In the genomic region with DNA sequence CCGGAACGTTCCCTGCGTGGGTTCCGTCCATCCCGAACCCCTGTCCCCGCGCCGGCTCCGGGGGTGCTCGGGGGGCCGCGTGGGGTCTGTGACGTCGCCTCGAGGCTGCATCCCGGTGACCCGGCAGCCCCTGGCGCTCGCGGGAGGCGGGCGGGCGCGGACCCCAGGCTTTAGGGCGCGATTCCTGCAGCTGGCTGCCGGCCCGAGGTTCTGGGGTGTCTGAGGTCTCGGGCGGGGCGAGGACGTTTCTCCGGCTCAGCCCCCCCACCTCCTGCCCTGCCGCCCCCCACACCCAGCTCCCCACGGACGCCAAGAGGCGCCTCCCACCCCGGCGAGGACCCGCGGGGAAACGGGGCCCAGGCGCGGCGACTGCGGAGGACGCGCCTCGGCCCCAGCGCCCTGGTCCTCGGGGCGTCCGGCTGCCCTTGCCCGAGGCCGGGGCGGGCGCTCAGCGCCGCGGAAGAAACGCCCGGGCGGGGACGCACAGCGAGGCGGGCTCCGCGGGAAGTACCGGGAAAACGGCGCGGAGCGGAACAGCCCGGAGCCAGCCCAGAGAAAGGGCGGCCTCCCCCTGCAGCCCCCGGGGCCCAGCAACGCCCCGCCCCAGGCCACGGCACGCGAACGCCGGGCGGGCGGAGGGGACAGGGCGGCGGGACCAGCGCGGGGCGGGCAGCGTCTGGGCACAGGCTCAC, we compare ENCODE assay signal across 9 cellular contexts. TPM values are rescaled to one million over a fixed set of nuclear protein-coding genes. Genes with fewer than 3 reads are reported as not detected.
DNase-seq lines count a peak whose midpoint lies in the region; ATAC-seq, FAIRE-seq and TF ChIP-seq lines count a peak whose summit lies in the region.
"Had no signal": no experiment of that assay in that cellular context is flagged by ENCODE, and none has a peak within 500 bp of the region (broad histone marks: within the 10 kb centered on the region; RNA-seq: fewer than 3 reads in every experiment).

No MANE protein-coding gene starts in this region.

- H3K27ac ChIP-seq in liver (ENCODE audit: low read depth in 1 of 2, low read length in 2 of 2) (peak overlapping the region; percentile 46 to 77), HepG2 (ENCODE audit: extremely low read length, insufficient read depth, low read length) (no peak overlapping the region), mesodermal cell (ENCODE audit: low read depth, low read length, severe bottlenecking) (no peak overlapping the region)

- intact Hi-C loops in HepG2 (cut with micrococcal nuclease; ENCODE audit: unreplicated experiment), result no loop called here

- no peak for FAIRE-seq in HepG2 (lab: Jason Lieb, UNC)

- H2AFZ ChIP-seq in HepG2 (ENCODE audit: low read length), result no peak overlapping the region

- H3K36me3 ChIP-seq in liver (ENCODE audit: control insufficient read depth in 4 of 4, insufficient read depth in 3 of 4, low read depth in 1 of 4, low read length in 3 of 4), result no peaks in the 10 kb centered on the region
- no peaks in the 10 kb centered on the region for H3K36me3 ChIP-seq in HepG2 (replicated peaks in 1 of 2; ENCODE audit: control insufficient read depth in 1 of 2, insufficient read depth in 2 of 2, low read length in 2 of 2)
- no peaks in the 10 kb centered on the region for H3K36me3 ChIP-seq in mesodermal cell (ENCODE audit: control insufficient read depth, insufficient read depth, low read length)

- BruUV-seq in HepG2 (replicated peaks; lab: Mats Ljungman, UMichigan), result no TSS peak

- CTCF ChIA-PET in HepG2 (lab: Yijun Ruan, JAX; ENCODE audit: low intra/inter-chr PET ratio, low total read pairs), result no interaction called here

- H3K9me3 ChIP-seq in liver (ENCODE audit: control insufficient read depth in 4 of 4, low read length in 3 of 4) (no peaks in the 10 kb centered on the region), HepG2 (ENCODE audit: low read length) (no peaks in the 10 kb centered on the region), mesodermal cell (ENCODE audit: control insufficient read depth, low read length) (no peaks in the 10 kb centered on the region)

- H4K20me1 ChIP-seq in HepG2 (ENCODE audit: insufficient read depth, low read length), result no peaks in the 10 kb centered on the region

- in situ Hi-C loops in HepG2 (cut with HindIII; ENCODE audit: extremely low pct_ligation_motif_present, low pct_unique_long_range_greater_than_20kb), result no loop called here
- in situ Hi-C loops in astrocyte of the cerebellum (cut with HindIII; ENCODE audit: low sequenced_read_pairs), result no loop called here

- TF ChIP-seq POLR2A in HepG2 (IDR thresholded peaks at IDR 0.05; ENCODE audit: insufficient read depth in 1 of 2, low read depth in 2 of 2, low read length in 2 of 2), result no peak

- H3K4me2 ChIP-seq in HepG2 (ENCODE audit: low read depth, low read length), result no peak overlapping the region

- H3K27me3 ChIP-seq in liver (ENCODE audit: control insufficient read depth in 4 of 4, insufficient read depth in 4 of 4, low read length in 3 of 4) (peaks cover 0 to 3% (median under 1%) of the 10 kb centered on the region in 4 donors), HepG2 (ENCODE audit: control insufficient read depth in 1 of 2, insufficient read depth in 2 of 2, low read length in 2 of 2) (peaks cover 0 to 7% of the 10 kb centered on the region in 2 experiments; a peak in 3 of 5 replicates)

- POLR2A ChIA-PET in HepG2 (lab: Yijun Ruan, JAX), result no interaction called here

- H3K4me3 ChIP-seq in liver (ENCODE audit: low read depth in 1 of 3, low read length in 3 of 3), result peak overlapping the region in 1 of 3 donors; percentile 53
- H3K4me3 ChIP-seq in HepG2 (replicated peaks in 1 of 3; ENCODE audit: insufficient read depth in 1 of 3, low read depth in 2 of 3, low read length in 3 of 3), result no peak overlapping the region
- H3K4me3 ChIP-seq in astrocyte of the cerebellum (ENCODE audit: low read depth, low read length), result peak overlapping the region; percentile 20
- peak overlapping the region; percentile 25 for H3K4me3 ChIP-seq in mesodermal cell (ENCODE audit: extremely low read depth, insufficient read depth, low read length, poor library complexity, severe bottlenecking)

- no peak for DNase-seq in HepG2 (ENCODE audit: low spot score)
- no peak for DNase-seq in astrocyte of the cerebellum (ENCODE audit: low read depth)
- no peak for DNase-seq in mesenteric fat pad (ENCODE audit: low spot score)
- no peak for DNase-seq in NCI-H510A (lab: John Stamatoyannopoulos, UW)

- TF ChIP-seq EP300 in HepG2 (IDR thresholded peaks at IDR 0.05; ENCODE audit: low read depth in 2 of 2, low read length in 2 of 2) (no peak), HepG2 (CRISPR knock-in tag; IDR thresholded peaks at IDR 0.05; ENCODE audit: borderline replicate concordance) (no peak)

- TF ChIP-seq CTCF in liver (IDR thresholded peaks at IDR 0.05; ENCODE audit: low read depth, low read length, missing input control) (no peak), HepG2 (CRISPR knock-in tag; IDR thresholded peaks at IDR 0.05) (no peak), astrocyte of the cerebellum (IDR thresholded peaks at IDR 0.05; ENCODE audit: low read depth, low read length, missing control alignments) (no peak)

- H3K4me1 ChIP-seq in liver (ENCODE audit: control insufficient read depth in 4 of 4, insufficient read depth in 4 of 4, low read length in 3 of 4) (peaks cover 0 to 7% (median 3%) of the 10 kb centered on the region in 4 donors), HepG2 (ENCODE audit: insufficient read depth, low read length) (no peaks in the 10 kb centered on the region), mesodermal cell (ENCODE audit: control insufficient read depth, insufficient read depth, low read length, poor library complexity, severe bottlenecking) (peaks cover 10% of the 10 kb centered on the region)

- TF ChIP-seq RAD21 in liver (IDR thresholded peaks at IDR 0.05) (no peak), HepG2 (CRISPR knock-in tag; IDR thresholded peaks at IDR 0.05) (no peak)

- ATAC-seq in HepG2, result no peak
- no peak for ATAC-seq in GM21528 (IDR thresholded peaks at IDR 0.05; ENCODE audit: low FRiP score, unreplicated experiment)
- ATAC-seq in HG03521 (IDR thresholded peaks at IDR 0.05; ENCODE audit: unreplicated experiment), result no peak

- H3K79me2 ChIP-seq in HepG2 (ENCODE audit: insufficient read depth, low read length), result no peaks in the 10 kb centered on the region

- WGBS in liver, result 15% methylated on average over 91 of the region's 91 CpGs
- 87% methylated on average over 73 of the region's 91 CpGs for WGBS in HepG2 (ENCODE audit: low lambda C conversion rate)
- WGBS in mesodermal cell (ENCODE audit: insufficient coverage in 2 of 2), 2 experiments, result 16 to 29% methylated on average over 48 to 73 of the region's 91 CpGs

- H3K9ac ChIP-seq in liver (ENCODE audit: low read depth in 1 of 2, low read length in 2 of 2) (no peak overlapping the region), HepG2 (ENCODE audit: insufficient read depth, low read depth, low read length) (no peak overlapping the region)

TF ChIP-seq in liver, 16 proteins besides CTCF, POLR2A, EP300 and RAD21 (continues in another document):
- no peak for TF ChIP-seq HNF4A (conservative IDR thresholded peaks at IDR 0.05)
- TF ChIP-seq FOXA1 (IDR thresholded peaks at IDR 0.05), result no peak

TF ChIP-seq in HepG2, 621 proteins besides CTCF, POLR2A, EP300 and RAD21 (continues in another document):
- TF ChIP-seq, protein P1, sequence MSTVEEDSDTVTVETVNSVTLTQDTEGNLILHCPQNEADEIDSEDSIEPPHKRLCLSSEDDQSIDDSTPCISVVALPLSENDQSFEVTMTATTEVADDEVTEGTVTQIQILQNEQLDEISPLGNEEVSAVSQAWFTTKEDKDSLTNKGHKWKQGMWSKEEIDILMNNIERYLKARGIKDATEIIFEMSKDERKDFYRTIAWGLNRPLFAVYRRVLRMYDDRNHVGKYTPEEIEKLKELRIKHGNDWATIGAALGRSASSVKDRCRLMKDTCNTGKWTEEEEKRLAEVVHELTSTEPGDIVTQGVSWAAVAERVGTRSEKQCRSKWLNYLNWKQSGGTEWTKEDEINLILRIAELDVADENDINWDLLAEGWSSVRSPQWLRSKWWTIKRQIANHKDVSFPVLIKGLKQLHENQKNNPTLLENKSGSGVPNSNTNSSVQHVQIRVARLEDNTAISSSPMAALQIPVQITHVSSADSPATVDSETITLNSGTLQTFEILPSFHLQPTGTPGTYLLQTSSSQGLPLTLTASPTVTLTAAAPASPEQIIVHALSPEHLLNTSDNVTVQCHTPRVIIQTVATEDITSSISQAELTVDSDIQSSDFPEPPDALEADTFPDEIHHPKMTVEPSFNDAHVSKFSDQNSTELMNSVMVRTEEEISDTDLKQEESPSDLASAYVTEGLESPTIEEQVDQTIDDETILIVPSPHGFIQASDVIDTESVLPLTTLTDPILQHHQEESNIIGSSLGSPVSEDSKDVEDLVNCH (CRISPR knock-in tag; IDR thresholded peaks at IDR 0.05), result no peak
- no peak for TF ChIP-seq BORCS8-MEF2B (CRISPR knock-in tag; IDR thresholded peaks at IDR 0.05)
- TF ChIP-seq HNF4A (CRISPR knock-in tag; IDR thresholded peaks at IDR 0.05), result no peak
- no peak for TF ChIP-seq ZMYM4 (CRISPR knock-in tag; IDR thresholded peaks at IDR 0.05)
- no peak for TF ChIP-seq GATAD2A (CRISPR knock-in tag; IDR thresholded peaks at IDR 0.05)
- TF ChIP-seq ZNF569 (CRISPR knock-in tag; IDR thresholded peaks at IDR 0.05; ENCODE audit: borderline replicate concordance), result no peak

RNA-seq across cellular contexts. Expression of a gene that starts 1.3 kb away (rescaled TPM):
- 1 to 10 TPM in 1 of 2 donors, under 1 TPM in 1; 0.37 to 1.6 TPM for total RNA-seq in liver
- polyA plus RNA-seq in liver, result under 1 TPM; 0.36 to 0.46 TPM
- not detected in 2 replicates for total RNA-seq in HepG2 (2016; rRNA removed; fragmentation: Illumina TruSeq; extraction: Trizol)
- total RNA-seq in HepG2 (2016; cell fraction: cytosol; rRNA removed; fragmentation: Illumina TruSeq; extraction: Trizol; ENCODE audit: low read depth), result not detected in 2 replicates
- total RNA-seq in HepG2 (2016; cell fraction: insoluble cytoplasmic fraction; rRNA removed; fragmentation: Illumina TruSeq; extraction: Trizol), result not detected in 2 replicates
- not detected in 2 replicates for total RNA-seq in HepG2 (2016; cell fraction: membrane; rRNA removed; fragmentation: Illumina TruSeq; extraction: Trizol)
- not detected in 2 replicates for total RNA-seq in HepG2 (2016; cell fraction: nucleus; rRNA removed; fragmentation: Illumina TruSeq; extraction: Trizol)
- not detected in 2 replicates for polyA plus RNA-seq in HepG2 (2011; rRNA removed)
- not detected in 2 replicates for polyA plus RNA-seq in HepG2 (2011; cell fraction: cytosol; rRNA removed)
- not detected in 2 replicates for polyA plus RNA-seq in HepG2 (2011; cell fraction: nucleus; rRNA removed)
- polyA plus RNA-seq in HepG2 (2012), result not detected in 2 replicates
- polyA plus RNA-seq in HepG2 (2016; cell fraction: cytosol; fragmentation: Illumina TruSeq; extraction: Trizol; ENCODE audit: low read depth), result not detected in 2 replicates
- not detected in 2 replicates for polyA plus RNA-seq in HepG2 (2016; cell fraction: insoluble cytoplasmic fraction; fragmentation: Illumina TruSeq; extraction: Trizol; ENCODE audit: low read depth)
- polyA plus RNA-seq in HepG2 (2016; cell fraction: membrane; fragmentation: Illumina TruSeq; extraction: Trizol; ENCODE audit: low read depth), result not detected in 2 replicates
- polyA plus RNA-seq in HepG2 (2016; cell fraction: nucleus; fragmentation: Illumina TruSeq; extraction: Trizol; ENCODE audit: insufficient read depth, low read depth), result not detected in 2 replicates
- not detected in 2 replicates for polyA minus RNA-seq in HepG2 (2011; rRNA and poly(A)+ RNA removed; ENCODE audit: low replicate concordance)
- polyA minus RNA-seq in HepG2 (2011; cell fraction: cytosol; rRNA and poly(A)+ RNA removed), result not detected in 2 replicates
- polyA minus RNA-seq in HepG2 (2011; cell fraction: nucleus; rRNA and poly(A)+ RNA removed), result not detected in 2 replicates
- 4.9 TPM for polyA plus RNA-seq in mesodermal cell (2013, experiment 1 of 2)
- polyA plus RNA-seq in mesodermal cell (2013, experiment 2 of 2), result 3.1 TPM
- total RNA-seq in mesenteric fat pad, result 32.4 TPM
- total RNA-seq: activated B cell treated with CpG ODN at 0.5 μM for 24 hours had no signal

Comparison
In these comparisons a context has a peak if more than half of its experiments do, and no peak if none do; other contexts are left out.
1. H3K27ac ChIP-seq: peak in liver (2 of 2); none in HepG2 (single experiment) and mesodermal cell (single experiment).
2. H3K4me3 ChIP-seq: peak in astrocyte of the cerebellum (single experiment) and mesodermal cell (single experiment); none in HepG2 (0 of 3).
3. RNA of a gene that starts 1.3 kb away (total RNA-seq): 32.4 TPM in mesenteric fat pad (single experiment); 0.37 to 1.6 TPM in liver and not detected in HepG2; every median in the first group is over 10 times any median in the second.